Comparison of ENCODE assay signal across 2 cellular contexts in the genomic region with DNA sequence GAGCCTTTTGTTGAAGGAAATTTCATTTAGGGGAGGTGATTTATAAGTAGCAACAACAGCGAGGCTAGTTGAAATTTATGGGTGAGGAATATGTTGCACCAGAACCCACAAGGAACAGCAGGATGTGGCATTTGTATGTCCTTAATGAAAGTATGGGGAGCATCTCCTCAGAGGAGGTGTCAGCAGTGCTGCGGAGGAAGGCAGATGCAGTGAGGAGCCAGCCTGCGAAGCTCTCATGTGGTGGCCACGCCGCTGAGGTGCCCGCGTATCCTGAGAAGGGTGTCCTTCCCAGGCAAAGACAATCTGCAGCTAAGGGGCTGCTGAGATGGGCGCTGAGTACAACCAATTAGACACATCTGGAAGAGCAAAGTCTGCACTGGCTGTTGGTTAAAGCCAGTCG.
DNase-seq lines count a peak whose midpoint lies in the region; ATAC-seq and TF ChIP-seq lines count a peak whose summit lies in the region.
"Not testable (repeated sequence)": the region's sequence is repeated elsewhere in the genome, so short reads cannot be mapped to it uniquely, and the experiment has no call there.

No MANE protein-coding gene starts in this region.

- not testable (repeated sequence) for H3K27ac Mint-ChIP-seq in activated naive CD8-positive, alpha-beta T cell treated with anti-CD3 and anti-CD28 coated beads, Interleukin-2, amount 10 ng/mL, durations not matched to agents 7 days and 5 days

- H3K36me3 ChIP-seq in DND-41 (ENCODE audit: insufficient read depth, low read length): not testable (repeated sequence)

- H3K36me3 Mint-ChIP-seq in activated naive CD8-positive, alpha-beta T cell treated with anti-CD3 and anti-CD28 coated beads, Interleukin-2, amount 10 ng/mL, durations not matched to agents 7 days and 5 days: not testable (repeated sequence)

- H3K9me3 ChIP-seq in DND-41 (ENCODE audit: insufficient read depth, low read length, severe bottlenecking): not testable (repeated sequence)

- not testable (repeated sequence) for H3K27me3 Mint-ChIP-seq in activated naive CD8-positive, alpha-beta T cell treated with anti-CD3 and anti-CD28 coated beads, Interleukin-2, amount 10 ng/mL, durations not matched to agents 7 days and 5 days

- H4K20me1 ChIP-seq in DND-41 (ENCODE audit: insufficient read depth, low read length): not testable (repeated sequence)

- not testable (repeated sequence) for H3K27ac ChIP-seq in DND-41 (ENCODE audit: low read length)

- H3K9ac ChIP-seq in DND-41 (ENCODE audit: low read depth, low read length): not testable (repeated sequence)

- not testable (repeated sequence) for H3K4me1 Mint-ChIP-seq in activated naive CD8-positive, alpha-beta T cell treated with anti-CD3 and anti-CD28 coated beads, Interleukin-2, amount 10 ng/mL, durations not matched to agents 7 days and 5 days

- H3K27me3 ChIP-seq in DND-41 (ENCODE audit: insufficient read depth, low read length, poor library complexity): not testable (repeated sequence)

- H3K79me2 ChIP-seq in DND-41 (ENCODE audit: insufficient read depth, low read length): not testable (repeated sequence)

- not testable (repeated sequence) for H2AFZ ChIP-seq in DND-41 (ENCODE audit: low read depth, low read length)

- H3K4me2 ChIP-seq in DND-41 (ENCODE audit: insufficient read depth, low read length): not testable (repeated sequence)

- not testable (repeated sequence) for DNase-seq in DND-41; activated naive CD8-positive, alpha-beta T cell treated with anti-CD3 and anti-CD28 coated beads, Interleukin-2, amount 10 ng/mL, durations not matched to agents 7 days and 5 days

- ATAC-seq in DND-41 (ENCODE audit: insufficient read depth, low read depth): peak; percentile 90
- ATAC-seq in activated naive CD8-positive, alpha-beta T cell treated with anti-CD3 and anti-CD28 coated beads, Interleukin-2, amount 10 ng/mL, durations not matched to agents 7 days and 5 days (ENCODE audit: low read depth): peak; percentile 36

- not testable (repeated sequence) for H3K4me1 ChIP-seq in DND-41 (ENCODE audit: insufficient read depth, low read length)

- H3K4me3 Mint-ChIP-seq in activated naive CD8-positive, alpha-beta T cell treated with anti-CD3 and anti-CD28 coated beads, Interleukin-2, amount 10 ng/mL, durations not matched to agents 7 days and 5 days: not testable (repeated sequence)

- POLR2A ChIA-PET in activated naive CD8-positive, alpha-beta T cell treated with anti-CD3 and anti-CD28 coated beads, Interleukin-2, amount 10 ng/mL, durations not matched to agents 7 days and 5 days (lab: Charles Lee): not testable (repeated sequence)

- not testable (repeated sequence) for H3K4me3 ChIP-seq in DND-41 (ENCODE audit: low read depth in 1 of 2, low read length in 2 of 2)

- not testable (repeated sequence) for H3K9me3 Mint-ChIP-seq in activated naive CD8-positive, alpha-beta T cell treated with anti-CD3 and anti-CD28 coated beads, Interleukin-2, amount 10 ng/mL, durations not matched to agents 7 days and 5 days

- TF ChIP-seq CTCF in DND-41 (IDR thresholded peaks at IDR 0.05; ENCODE audit: borderline replicate concordance, extremely low read depth, low read length, poor library complexity, severe bottlenecking): not testable (repeated sequence)
